8 cellular contexts compared by ENCODE assay signal in the genomic region with DNA sequence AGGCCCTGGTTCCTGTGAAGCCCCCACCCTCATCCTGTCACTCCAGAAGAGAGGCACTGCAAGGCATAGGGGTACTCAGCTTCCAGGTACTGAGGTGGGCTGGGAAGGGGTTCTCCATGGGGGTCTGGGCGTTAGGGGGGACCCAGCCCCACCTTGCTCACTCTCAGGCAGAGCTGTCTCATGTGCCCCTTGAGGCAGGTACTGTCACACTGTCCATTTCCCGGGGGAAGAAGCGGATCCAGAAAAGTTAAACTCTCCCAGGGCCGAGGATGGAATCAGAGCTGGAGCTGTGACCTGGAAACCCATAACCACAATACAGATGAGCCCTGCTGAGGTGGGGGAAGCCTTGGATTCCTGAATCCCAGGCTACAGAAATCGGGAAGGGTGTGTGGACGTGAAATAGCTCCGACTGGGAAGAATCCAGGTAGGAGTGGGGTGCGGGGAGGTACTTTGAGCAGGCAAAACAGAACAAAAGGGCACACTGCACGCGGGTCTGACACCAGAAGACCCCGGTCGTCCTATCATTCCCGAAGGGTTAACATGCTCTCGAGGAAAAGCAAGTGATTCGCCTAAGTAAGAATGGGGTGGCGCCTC. TPM values are rescaled to one million over a fixed set of nuclear protein-coding genes. Genes with fewer than 3 reads are reported as not detected.
DNase-seq lines count a peak whose midpoint lies in the region; ATAC-seq and TF ChIP-seq lines count a peak whose summit lies in the region.

No MANE protein-coding gene starts in this region.

- H3K27me3 Mint-ChIP-seq in activated naive CD4-positive, alpha-beta T cell treated with anti-CD3 and anti-CD28 coated beads for 36 hours (ENCODE audit: low read depth): no peaks in the 10 kb centered on the region

- H3K9me3 Mint-ChIP-seq in activated naive CD4-positive, alpha-beta T cell treated with anti-CD3 and anti-CD28 coated beads for 36 hours: no peaks in the 10 kb centered on the region

- H3K27ac ChIP-seq in adrenal gland (peak overlapping the region; percentile 46 to 97 (median 79)), left lung (peak overlapping the region; percentile 86 to 96), transverse colon (peak overlapping the region; percentile 85 to 94 (median 91))

- peaks cover 10% of the 10 kb centered on the region for H3K4me1 Mint-ChIP-seq in activated naive CD4-positive, alpha-beta T cell treated with anti-CD3 and anti-CD28 coated beads for 36 hours (ENCODE audit: low read depth)

- no peak for TF ChIP-seq EP300 in transverse colon (IDR thresholded peaks at IDR 0.05; ENCODE audit: low read depth)

- peak overlapping the region; percentile 85 for H3K4me3 Mint-ChIP-seq in activated naive CD4-positive, alpha-beta T cell treated with anti-CD3 and anti-CD28 coated beads for 36 hours

- peaks cover 19% of the 10 kb centered on the region for H3K36me3 Mint-ChIP-seq in activated naive CD4-positive, alpha-beta T cell treated with anti-CD3 and anti-CD28 coated beads for 36 hours (ENCODE audit: low read depth)

- CTCF ChIA-PET in activated naive CD4-positive, alpha-beta T cell treated with anti-CD3 and anti-CD28 coated beads for 36 hours (lab: Charles Lee): interaction anchor here (0.7 to 1.5 kb wide), 7 partner anchors 9 to 68 kb away, joined by 3 to 7 read pairs (median 3); no protein-coding TSS in a partner anchor

- peak overlapping the region; percentile 97 for H3K27ac Mint-ChIP-seq in activated naive CD4-positive, alpha-beta T cell treated with anti-CD3 and anti-CD28 coated beads for 36 hours

- H3K4me3 ChIP-seq in adrenal gland (peak overlapping the region in 2 of 4 donors; percentile 47 to 77), left lung (peak overlapping the region; percentile 61 to 79), transverse colon (peak overlapping the region; percentile 44 to 80 (median 68))

- peaks cover 5 to 14% of the 10 kb centered on the region in 2 donors for H3K4me1 ChIP-seq in adrenal gland (replicated peaks in 1 of 2)
- H3K4me1 ChIP-seq in left lung: peaks cover 13 to 17% of the 10 kb centered on the region in 2 donors
- peaks cover 4 to 18% (median 12%) of the 10 kb centered on the region in 4 donors for H3K4me1 ChIP-seq in transverse colon

- H3K36me3 ChIP-seq in adrenal gland (replicated peaks in 1 of 2): peaks cover 0 to 51% of the 10 kb centered on the region in 2 donors
- peaks cover 0 to 67% of the 10 kb centered on the region in 2 donors for H3K36me3 ChIP-seq in left lung
- H3K36me3 ChIP-seq in transverse colon: peaks cover 0 to 22% (median 9%) of the 10 kb centered on the region in 4 donors

- TF ChIP-seq CTCF in adrenal gland (IDR thresholded peaks at IDR 0.05) (no peak), left lung (IDR thresholded peaks at IDR 0.05) (no peak), transverse colon (IDR thresholded peaks at IDR 0.05) (no peak), GM10266 (IDR thresholded peaks at IDR 0.05; ENCODE audit: control insufficient read depth, insufficient read depth, low read depth, missing control alignments) (no peak)

- no peak for DNase-seq in activated naive CD4-positive, alpha-beta T cell treated with anti-CD3 and anti-CD28 coated beads for 36 hours
- no peak for DNase-seq in activated naive CD4-positive, alpha-beta T cell treated with Interleukin-2 at 50 U/mL for 16 hours
- DNase-seq in adrenal gland (no peak), left lung (no peak), transverse colon (no peak), GM10266 (ENCODE audit: extremely low spot score) (no peak), NCI-H446 treated with DMSO at 0.1 percent for 48 hours (lab: John Stamatoyannopoulos, UW) (no peak)

- WGBS in adrenal gland, 4 donors: 16 to 30% (median 29%) methylated on average over 15 to 16 of the region's 16 CpGs
- WGBS in transverse colon (ENCODE audit: low coverage in 1 of 2), 2 donors: 33% methylated on average over 16 of the region's 16 CpGs; no CpG with 5 or more reads in 1 of the 2 donors

- H3K27me3 ChIP-seq in adrenal gland (no peaks in the 10 kb centered on the region), left lung (no peaks in the 10 kb centered on the region), transverse colon (no peaks in the 10 kb centered on the region)

- in situ Hi-C loops in transverse colon (cut with MboI; ENCODE audit: low pct_ligation_motif_present in 1 of 4, low pct_unique_long_range_greater_than_20kb in 1 of 4, low sequenced_read_pairs in 3 of 4): loop anchor here in 1 of 4 donors (10.0 kb wide), 1 partner anchor 70 kb away; the partner anchor contains the start of gene ANKLE1

- H3K9me3 ChIP-seq in adrenal gland (replicated peaks in 1 of 3) (no peaks in the 10 kb centered on the region), left lung (no peaks in the 10 kb centered on the region), transverse colon (no peaks in the 10 kb centered on the region)

- TF ChIP-seq POLR2A in adrenal gland (IDR thresholded peaks at IDR 0.05): no peak
- no peak for TF ChIP-seq POLR2A in transverse colon (IDR thresholded peaks at IDR 0.05)

- intact Hi-C loops in activated naive CD4-positive, alpha-beta T cell treated with anti-CD3 and anti-CD28 coated beads for 36 hours (cut with micrococcal nuclease): loop anchor here (1.0 to 5.0 kb wide), 5 partner anchors 12 to 139 kb away; partner anchors contain the start of genes ANKLE1, BABAM1, HAUS8 and MYO9B
- intact Hi-C loops in adrenal gland (cut with DNase I): no loop called here
- intact Hi-C loops in left lung (cut with DNase I): no loop called here
- intact Hi-C loops in transverse colon (cut with DNase I; ENCODE audit: low total_unique reads): no loop called here

- ATAC-seq in left lung (no peak), HG02571 (IDR thresholded peaks at IDR 0.05; ENCODE audit: unreplicated experiment) (no peak)

RNA-seq across cellular contexts. Expression of gene USE1, which starts 0.5 kb away (rescaled TPM):
- 10 to 100 TPM; 24.7 to 25.3 TPM for total RNA-seq in activated naive CD4-positive, alpha-beta T cell treated with anti-CD3 and anti-CD28 coated beads for 36 hours
- 10 to 100 TPM; 30.7 to 55.6 (median 44.7) TPM for total RNA-seq in adrenal gland
- 10 to 100 TPM; 23.7 to 87.8 (median 75.3) TPM for polyA plus RNA-seq in adrenal gland
- total RNA-seq in left lung: 10 to 100 TPM; 23.1 to 25.6 TPM
- total RNA-seq in transverse colon: 10 to 100 TPM; 18.3 to 30.7 (median 24.5) TPM

RNA-seq across cellular contexts. Expression of gene OCEL1, which starts 11.4 kb away (rescaled TPM):
- total RNA-seq in activated naive CD4-positive, alpha-beta T cell treated with anti-CD3 and anti-CD28 coated beads for 36 hours: 1 to 10 TPM; 8.7 to 9.3 TPM
- total RNA-seq in adrenal gland: 10 to 100 TPM in 7 of 8 donors, 1 to 10 TPM in 1; 6.1 to 49.1 (median 33.8) TPM
- 10 to 100 TPM; 10.3 to 48.2 (median 27.0) TPM for polyA plus RNA-seq in adrenal gland
- 10 to 100 TPM; 35.4 to 38.0 TPM for total RNA-seq in left lung
- total RNA-seq in transverse colon: 10 to 100 TPM in 3 of 4 donors, 1 to 10 TPM in 1; 4.8 to 42.6 (median 29.9) TPM

RNA-seq across cellular contexts. Expression of gene NR2F6, which starts 31.1 kb away (rescaled TPM):
- 1 to 10 TPM; 5.3 to 6.0 TPM for total RNA-seq in activated naive CD4-positive, alpha-beta T cell treated with anti-CD3 and anti-CD28 coated beads for 36 hours
- 100 to 1,000 TPM in 1 of 8 donors, 10 to 100 TPM in 7; 36.2 to 140 (median 60.3) TPM for total RNA-seq in adrenal gland
- 10 to 100 TPM in 2 of 3 donors, 1 to 10 TPM in 1; 6.6 to 26.3 (median 22.6) TPM for polyA plus RNA-seq in adrenal gland
- 10 to 100 TPM; 48.7 to 56.5 TPM for total RNA-seq in left lung
- 100 to 1,000 TPM; 156 to 362 (median 206) TPM for total RNA-seq in transverse colon

RNA-seq across cellular contexts. Expression of gene USHBP1, which starts 49.9 kb away (rescaled TPM):
- total RNA-seq in activated naive CD4-positive, alpha-beta T cell treated with anti-CD3 and anti-CD28 coated beads for 36 hours: under 1 TPM in 1 of 2 experiments, not detected in 1; 0.20 TPM
- total RNA-seq in adrenal gland (10 to 100 TPM in 2 of 8 donors, 1 to 10 TPM in 6; 1.8 to 13.2 (median 5.3) TPM), left lung (1 to 10 TPM; 4.8 to 9.2 TPM), transverse colon (1 to 10 TPM in 1 of 4 donors, under 1 TPM in 2, not detected in 1; 0.79 to 1.2 (median 0.96) TPM)
- 10 to 100 TPM in 2 of 3 donors, under 1 TPM in 1; 0.71 to 23.6 (median 10.4) TPM for polyA plus RNA-seq in adrenal gland

RNA-seq across cellular contexts. Expression of gene BABAM1, which starts 52.6 kb away (rescaled TPM):
- 100 to 1,000 TPM; 108 to 109 TPM for total RNA-seq in activated naive CD4-positive, alpha-beta T cell treated with anti-CD3 and anti-CD28 coated beads for 36 hours
- total RNA-seq in adrenal gland (100 to 1,000 TPM in 1 of 8 donors, 10 to 100 TPM in 7; 68.5 to 128 (median 79.4) TPM), left lung (10 to 100 TPM; 73.1 to 75.5 TPM), transverse colon (100 to 1,000 TPM in 1 of 4 donors, 10 to 100 TPM in 3; 56.2 to 364 (median 80.2) TPM)
- 100 to 1,000 TPM in 2 of 3 donors, 10 to 100 TPM in 1; 71.1 to 116 (median 101) TPM for polyA plus RNA-seq in adrenal gland

Comparison
In these comparisons a context has a peak if more than half of its experiments do, and no peak if none do; other contexts are left out.
1. RNA of gene NR2F6, which starts 31.1 kb away (total RNA-seq): 156 to 362 TPM in transverse colon, 36.2 to 140 TPM in adrenal gland and 48.7 to 56.5 TPM in left lung; 5.3 to 6.0 TPM in activated naive CD4-positive, alpha-beta T cell treated with anti-CD3 and anti-CD28 coated beads for 36 hours; every median in the first group is over 4 times any median in the second.
2. Peak in every context shown above with its lines, with median percentiles within 50 percentile points of each other: H3K27ac ChIP-seq.